19 cellular contexts compared by ENCODE assay signal in the genomic region with DNA sequence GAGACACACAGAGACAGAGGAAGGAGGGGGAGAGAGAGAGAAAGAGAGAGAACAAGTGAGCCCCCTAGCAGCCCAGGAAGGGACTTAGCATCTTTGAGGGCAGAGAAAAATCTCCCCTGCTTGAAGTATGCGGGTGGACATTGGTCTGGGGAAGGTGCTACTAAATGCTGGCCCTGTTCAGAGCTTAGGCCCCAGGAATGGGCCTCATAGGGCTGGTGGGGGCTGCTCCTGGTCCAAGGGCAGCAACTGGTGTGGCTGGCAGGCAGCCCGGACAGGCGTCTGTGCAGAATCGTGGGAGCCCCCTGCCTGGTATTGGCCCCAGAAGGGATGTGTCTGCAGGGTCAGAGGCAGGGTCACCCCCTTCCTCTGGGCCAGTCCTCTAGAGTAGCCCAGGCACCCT. TPM values are rescaled to one million over a fixed set of nuclear protein-coding genes. Genes with fewer than 3 reads are reported as not detected.
A peak's percentile ranks its signal among the peaks of the same experiment; 100 is the strongest.
DNase-seq lines count a peak whose midpoint lies in the region; ATAC-seq, FAIRE-seq and TF ChIP-seq lines count a peak whose summit lies in the region.
"Had no signal": no experiment of that assay in that cellular context is flagged by ENCODE, and none has a peak within 500 bp of the region (broad histone marks: within the 10 kb centered on the region; RNA-seq: fewer than 3 reads in every experiment).

No MANE protein-coding gene starts in this region.

- no peaks in the 10 kb centered on the region for H3K27me3 ChIP-seq in HepG2 (ENCODE audit: control insufficient read depth in 1 of 2, insufficient read depth in 2 of 2, low read length in 2 of 2)
- H3K27me3 ChIP-seq in right lobe of liver: no peaks in the 10 kb centered on the region
- no peaks in the 10 kb centered on the region for H3K27me3 ChIP-seq in iPS-15b (ENCODE audit: control insufficient read depth, insufficient read depth, low read length)
- H3K27me3 ChIP-seq: left lung had no signal

- POLR2A ChIA-PET in HepG2 (lab: Yijun Ruan, JAX): no interaction called here

- peak; percentile 47 for FAIRE-seq in HepG2 (lab: Jason Lieb, UNC)
- FAIRE-seq: bronchial epithelial cell, urothelium cell line had no signal

- peak; percentile 92 for ATAC-seq in HepG2
- ATAC-seq in right lobe of liver: no peak
- ATAC-seq in T-helper 17 cell: no peak
- ATAC-seq: left lung, sciatic nerve had no signal

- DNase-seq in HepG2 (ENCODE audit: low spot score) (peak; percentile 31), right lobe of liver (no peak), T-helper 17 cell (no peak), hepatic stellate cell (ENCODE audit: low spot score) (no peak), NCI-H748 treated with DMSO at 0.1 percent for 48 hours (lab: John Stamatoyannopoulos, UW) (no peak), NCI-H1105 (lab: John Stamatoyannopoulos, UW) (no peak)
- DNase-seq: AML-193, left lung, NCI-H1092 treated with DMSO at 0.1 percent for 48 hours, NCI-H2107, NCI-H526 treated with DMSO at 0.1 percent for 48 hours, Right ventricle myocardium superior had no signal

- TF ChIP-seq EP300 in HepG2 (IDR thresholded peaks at IDR 0.05; ENCODE audit: low read depth in 2 of 2, low read length in 2 of 2): no peak
- no peak for TF ChIP-seq EP300 in HepG2 (CRISPR knock-in tag; IDR thresholded peaks at IDR 0.05; ENCODE audit: borderline replicate concordance)

- H3K9me3 ChIP-seq in HepG2 (ENCODE audit: low read length): no peaks in the 10 kb centered on the region
- H3K9me3 ChIP-seq in right lobe of liver: no peaks in the 10 kb centered on the region
- no peaks in the 10 kb centered on the region for H3K9me3 ChIP-seq in T-helper 17 cell (ENCODE audit: control insufficient read depth, low read length, poor library complexity, severe bottlenecking)
- no peaks in the 10 kb centered on the region for H3K9me3 ChIP-seq in iPS-15b (ENCODE audit: control insufficient read depth, insufficient read depth, low read length)
- H3K9me3 ChIP-seq: left lung had no signal

- no peaks in the 10 kb centered on the region for H3K79me2 ChIP-seq in HepG2 (ENCODE audit: insufficient read depth, low read length)

- H3K4me3 Mint-ChIP-seq in T-helper 17 cell: no peak overlapping the region

- no peak overlapping the region for H3K4me3 ChIP-seq in HepG2 (replicated peaks in 1 of 3; ENCODE audit: insufficient read depth in 1 of 3, low read depth in 2 of 3, low read length in 3 of 3)
- no peak overlapping the region for H3K4me3 ChIP-seq in right lobe of liver
- H3K4me3 ChIP-seq in iPS-15b (ENCODE audit: low read depth, low read length): no peak overlapping the region
- H3K4me3 ChIP-seq: dorsolateral prefrontal cortex, left lung had no signal

- H4K20me1 ChIP-seq in HepG2 (ENCODE audit: insufficient read depth, low read length): no peaks in the 10 kb centered on the region

- CTCF ChIA-PET in HepG2 (lab: Yijun Ruan, JAX; ENCODE audit: low intra/inter-chr PET ratio, low total read pairs): no interaction called here

- H2AFZ ChIP-seq in HepG2 (ENCODE audit: low read length): no peak overlapping the region

- H3K27ac ChIP-seq in HepG2 (ENCODE audit: extremely low read length, insufficient read depth, low read length): no peak overlapping the region
- H3K27ac ChIP-seq in right lobe of liver: no peak overlapping the region
- H3K27ac ChIP-seq: dorsolateral prefrontal cortex, left lung had no signal

- TF ChIP-seq CTCF in HepG2 (CRISPR knock-in tag; IDR thresholded peaks at IDR 0.05) (peak; percentile 25; the same call in 1 of the 2 replicates), right lobe of liver (IDR thresholded peaks at IDR 0.05) (no peak)

- in situ Hi-C loops in HepG2 (cut with HindIII; ENCODE audit: extremely low pct_ligation_motif_present, low pct_unique_long_range_greater_than_20kb): no loop called here

- H3K4me1 ChIP-seq in HepG2 (ENCODE audit: insufficient read depth, low read length) (peaks cover 12% of the 10 kb centered on the region), right lobe of liver (no peaks in the 10 kb centered on the region), iPS-15b (ENCODE audit: control insufficient read depth, insufficient read depth, low read length) (peaks cover 4% of the 10 kb centered on the region)
- H3K4me1 ChIP-seq: left lung had no signal

- H3K4me1 Mint-ChIP-seq in T-helper 17 cell: peaks cover 21% of the 10 kb centered on the region

- no peaks in the 10 kb centered on the region for H3K27me3 Mint-ChIP-seq in T-helper 17 cell

- intact Hi-C loops in HepG2 (cut with micrococcal nuclease; ENCODE audit: unreplicated experiment) (no loop called here), right lobe of liver (cut with DNase I) (no loop called here)

- TF ChIP-seq POLR2A in HepG2 (IDR thresholded peaks at IDR 0.05; ENCODE audit: insufficient read depth in 1 of 2, low read depth in 2 of 2, low read length in 2 of 2) (no peak), right lobe of liver (IDR thresholded peaks at IDR 0.05) (no peak)

- 0 out of 2 replicates have a peak overlapping the region, but pooled peaks have one; percentile 15 for H3K4me2 ChIP-seq in HepG2 (ENCODE audit: low read depth, low read length)

- H3K36me3 ChIP-seq in HepG2 (replicated peaks in 1 of 2; ENCODE audit: control insufficient read depth in 1 of 2, insufficient read depth in 2 of 2, low read length in 2 of 2): no peaks in the 10 kb centered on the region
- no peaks in the 10 kb centered on the region for H3K36me3 ChIP-seq in right lobe of liver
- H3K36me3 ChIP-seq in iPS-15b (ENCODE audit: control insufficient read depth, insufficient read depth, low read length): no peaks in the 10 kb centered on the region

- WGBS in HepG2 (ENCODE audit: low lambda C conversion rate): 0% methylated on average over 1 of the region's 4 CpGs
- WGBS in right lobe of liver (ENCODE audit: insufficient coverage, low coverage, low lambda C conversion rate, missing lambda C conversion rate): 50% methylated on average over 1 of the region's 4 CpGs

- H3K36me3 Mint-ChIP-seq in T-helper 17 cell (ENCODE audit: low read depth): peaks cover 8% of the 10 kb centered on the region

- H3K9ac ChIP-seq in HepG2 (ENCODE audit: insufficient read depth, low read depth, low read length): no peak overlapping the region; the same call in 1 of the 2 replicates
- peak overlapping the region; percentile 24 for H3K9ac ChIP-seq in iPS-15b (ENCODE audit: low read depth, low read length)

- no TSS peak for BruUV-seq in HepG2 (replicated peaks; lab: Mats Ljungman, UMichigan)

- no peak for TF ChIP-seq RAD21 in HepG2 (CRISPR knock-in tag; IDR thresholded peaks at IDR 0.05)

- peak overlapping the region; percentile 75 for H3K27ac Mint-ChIP-seq in T-helper 17 cell

TF ChIP-seq in HepG2, 621 proteins besides CTCF, POLR2A, EP300 and RAD21 (continues in another document):
- TF ChIP-seq, protein P1, sequence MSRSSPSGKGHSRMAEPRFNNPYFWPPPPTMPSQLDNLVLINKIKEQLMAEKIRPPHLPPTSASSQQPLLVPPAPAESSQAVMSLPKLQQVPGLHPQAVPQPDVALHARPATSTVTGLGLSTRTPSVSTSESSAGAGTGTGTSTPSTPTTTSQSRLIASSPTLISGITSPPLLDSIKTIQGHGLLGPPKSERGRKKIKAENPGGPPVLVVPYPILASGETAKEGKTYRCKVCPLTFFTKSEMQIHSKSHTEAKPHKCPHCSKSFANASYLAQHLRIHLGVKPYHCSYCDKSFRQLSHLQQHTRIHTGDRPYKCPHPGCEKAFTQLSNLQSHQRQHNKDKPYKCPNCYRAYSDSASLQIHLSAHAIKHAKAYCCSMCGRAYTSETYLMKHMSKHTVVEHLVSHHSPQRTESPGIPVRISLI (CRISPR knock-in tag; IDR thresholded peaks at IDR 0.05; ENCODE audit: borderline replicate concordance): no peak
- TF ChIP-seq, protein P2, sequence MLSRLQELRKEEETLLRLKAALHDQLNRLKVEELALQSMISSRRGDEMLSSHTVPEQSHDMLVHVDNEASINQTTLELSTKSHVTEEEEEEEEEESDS (CRISPR knock-in tag; IDR thresholded peaks at IDR 0.05; ENCODE audit: borderline replicate concordance): no peak
- TF ChIP-seq, protein P3, sequence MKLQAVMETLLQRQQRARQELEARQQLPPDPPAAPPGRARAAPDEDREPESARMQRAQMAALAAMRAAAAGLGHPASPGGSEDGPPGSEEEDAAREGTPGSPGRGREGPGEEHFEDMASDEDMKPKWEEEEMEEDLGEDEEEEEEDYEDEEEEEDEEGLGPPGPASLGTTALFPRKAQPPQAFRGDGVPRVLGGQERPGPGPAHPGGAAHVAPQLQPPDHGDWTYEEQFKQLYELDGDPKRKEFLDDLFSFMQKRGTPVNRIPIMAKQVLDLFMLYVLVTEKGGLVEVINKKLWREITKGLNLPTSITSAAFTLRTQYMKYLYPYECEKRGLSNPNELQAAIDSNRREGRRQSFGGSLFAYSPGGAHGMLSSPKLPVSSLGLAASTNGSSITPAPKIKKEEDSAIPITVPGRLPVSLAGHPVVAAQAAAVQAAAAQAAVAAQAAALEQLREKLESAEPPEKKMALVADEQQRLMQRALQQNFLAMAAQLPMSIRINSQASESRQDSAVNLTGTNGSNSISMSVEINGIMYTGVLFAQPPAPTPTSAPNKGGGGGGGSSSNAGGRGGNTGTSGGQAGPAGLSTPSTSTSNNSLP (IDR thresholded peaks at IDR 0.05; ENCODE audit: low read depth, low read length): no peak

RNA-seq across cellular contexts. Expression of a gene that starts 47.8 kb away (rescaled TPM):
- total RNA-seq in HepG2 (2016; rRNA removed; fragmentation: Illumina TruSeq; extraction: Trizol): 6.0 and 7.0 TPM in 2 replicates
- total RNA-seq in HepG2 (2016; cell fraction: cytosol; rRNA removed; fragmentation: Illumina TruSeq; extraction: Trizol; ENCODE audit: low read depth): 10.2 and 12.4 TPM in 2 replicates
- 6.3 and 8.8 TPM in 2 replicates for total RNA-seq in HepG2 (2016; cell fraction: insoluble cytoplasmic fraction; rRNA removed; fragmentation: Illumina TruSeq; extraction: Trizol)
- 10.0 and 14.6 TPM in 2 replicates for total RNA-seq in HepG2 (2016; cell fraction: membrane; rRNA removed; fragmentation: Illumina TruSeq; extraction: Trizol)
- total RNA-seq in HepG2 (2016; cell fraction: nucleus; rRNA removed; fragmentation: Illumina TruSeq; extraction: Trizol): 4.9 and 5.2 TPM in 2 replicates
- 9.1 and 11.7 TPM in 2 replicates for polyA plus RNA-seq in HepG2 (2011; rRNA removed)
- polyA plus RNA-seq in HepG2 (2011; cell fraction: cytosol; rRNA removed): 6.2 and 9.7 TPM in 2 replicates
- polyA plus RNA-seq in HepG2 (2011; cell fraction: nucleus; rRNA removed): 4.6 and 5.9 TPM in 2 replicates
- 4.2 and 5.4 TPM in 2 replicates for polyA plus RNA-seq in HepG2 (2012)
- polyA plus RNA-seq in HepG2 (2016; cell fraction: cytosol; fragmentation: Illumina TruSeq; extraction: Trizol; ENCODE audit: low read depth): 12.5 and 16.5 TPM in 2 replicates
- polyA plus RNA-seq in HepG2 (2016; cell fraction: insoluble cytoplasmic fraction; fragmentation: Illumina TruSeq; extraction: Trizol; ENCODE audit: low read depth): 5.3 and 7.1 TPM in 2 replicates
- 12.6 and 14.6 TPM in 2 replicates for polyA plus RNA-seq in HepG2 (2016; cell fraction: membrane; fragmentation: Illumina TruSeq; extraction: Trizol; ENCODE audit: low read depth)
- polyA plus RNA-seq in HepG2 (2016; cell fraction: nucleus; fragmentation: Illumina TruSeq; extraction: Trizol; ENCODE audit: insufficient read depth, low read depth): 9.7 and 10.7 TPM in 2 replicates
- 7.9 TPM in 1 of 2 replicates, not detected in the other for polyA minus RNA-seq in HepG2 (2011; rRNA and poly(A)+ RNA removed; ENCODE audit: low replicate concordance)
- 1.8 and 2.8 TPM in 2 replicates for polyA minus RNA-seq in HepG2 (2011; cell fraction: cytosol; rRNA and poly(A)+ RNA removed)
- polyA minus RNA-seq in HepG2 (2011; cell fraction: nucleus; rRNA and poly(A)+ RNA removed): 0.90 and 0.99 TPM in 2 replicates
- 10 to 100 TPM in 4 of 6 experiments, 1 to 10 TPM in 2; 6.5 to 51.5 (median 31.2) TPM for total RNA-seq in right lobe of liver
- total RNA-seq in T-helper 17 cell: 10 to 100 TPM; 47.2 to 62.3 TPM
- total RNA-seq: G401, LHCN-M2 had no signal
